Comparison of ENCODE assay signal across 22 cellular contexts in genomic region chr21:33355996-33356395, GRCh38.
"Had no signal": no experiment of that assay in that cellular context is flagged by ENCODE, and none has a peak within 500 bp of the region (broad histone marks: within the 10 kb centered on the region; RNA-seq: fewer than 3 reads in every experiment).

No MANE protein-coding gene starts in this region.

- H3K27ac ChIP-seq: esophagus muscularis mucosa, right lobe of liver, thoracic aorta, upper lobe of right lung had no signal

- H3K27me3 Mint-ChIP-seq: brain; central memory CD8-positive, alpha-beta T cell had no signal

- H3K9me3 ChIP-seq: esophagus muscularis mucosa, gastrocnemius medialis, right lobe of liver, thoracic aorta, upper lobe of right lung had no signal

- DNase-seq: activated CD4-positive, alpha-beta T cell treated with anti-CD3 and anti-CD28 coated beads, Interleukin-2, amount 50 U/mL, for 4 hours; aorta; gastrocnemius medialis; hippocampal formation; left ventricle myocardium superior; mammary epithelial cell; midbrain; occipital lobe; posterior cingulate gyrus; right lobe of liver; stimulated activated CD4-positive, alpha-beta T cell treated with anti-CD3 and anti-CD28 coated beads, Interleukin-2, amount 100 ng/mL, for 48 hours; stimulated activated CD8-positive, alpha-beta memory T cell treated with anti-CD3 and anti-CD28 coated beads, Interleukin-4, amount 100 ng/mL, for 48 hours; stimulated activated naive CD4-positive, alpha-beta T cell; T-helper 1 cell; upper lobe of right lung had no signal

- H3K4me2 ChIP-seq: smooth muscle cell had no signal

- H3K4me3 Mint-ChIP-seq: brain; central memory CD8-positive, alpha-beta T cell had no signal

- ATAC-seq: activated naive CD4-positive, alpha-beta T cell treated with anti-CD3 and anti-CD28 coated beads, Interleukin-2, amount 50 U/mL, for 72 hours; gastrocnemius medialis; left ventricle myocardium superior; upper lobe of right lung had no signal

- H3K9me3 Mint-ChIP-seq: activated naive CD4-positive, alpha-beta T cell treated with anti-CD3 and anti-CD28 coated beads, Interleukin-2, amount 50 U/mL, for 72 hours; brain; central memory CD8-positive, alpha-beta T cell had no signal

- H3K27me3 ChIP-seq: dorsolateral prefrontal cortex, esophagus muscularis mucosa, gastrocnemius medialis, right lobe of liver, upper lobe of right lung had no signal

- H3K4me3 ChIP-seq: dorsolateral prefrontal cortex, esophagus muscularis mucosa, gastrocnemius medialis, right lobe of liver, smooth muscle cell, thoracic aorta, upper lobe of right lung had no signal
